In the genomic region with DNA sequence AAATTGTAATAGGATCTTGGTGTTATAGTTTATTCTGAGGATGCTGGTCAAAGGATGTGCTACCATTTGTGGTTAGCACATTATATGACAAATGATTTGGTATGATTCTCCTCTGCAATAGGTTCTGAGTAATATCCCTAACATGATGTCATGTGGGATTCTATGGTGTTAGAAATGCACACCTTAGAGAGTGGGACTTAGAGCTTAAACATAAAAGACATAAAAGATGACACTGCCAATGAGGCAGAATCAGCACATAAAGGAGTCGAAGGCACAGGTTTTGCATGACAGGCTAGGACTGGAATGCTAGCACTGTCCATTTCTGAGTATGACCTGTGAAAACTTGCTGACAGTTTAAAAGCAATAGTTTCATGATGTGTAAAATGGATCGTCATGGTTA, we compare ENCODE assay signal across 20 cellular contexts.
"Had no signal": no experiment of that assay in that cellular context is flagged by ENCODE, and none has a peak within 500 bp of the region (broad histone marks: within the 10 kb centered on the region; RNA-seq: fewer than 3 reads in every experiment).

No MANE protein-coding gene starts in this region.

- H3K4me3 Mint-ChIP-seq: activated CD4-positive, alpha-beta T cell treated with anti-CD3 and anti-CD28 coated beads, Interleukin-2, amount 10 ng/mL, durations not matched to agents 24 days and 14 days; central memory CD8-positive, alpha-beta T cell; endodermal cell; memory B cell; neural crest cell; stimulated activated naive CD8-positive, alpha-beta T cell treated with anti-CD3 and anti-CD28 coated beads, Interleukin-15, Interleukin-2, amounts not matched to agents 100 ng/mL and 50 ng/mL, for 24 hours; T-helper 2 cell treated with Interferon-gamma antibody and Interleukin-4, amounts not matched to agents 5 μg/mL and 100 μg/mL, for 36 hours; WTC11 had no signal

- H3K36me3 Mint-ChIP-seq: WTC11 had no signal

- H3K9me3 Mint-ChIP-seq: central memory CD8-positive, alpha-beta T cell; endodermal cell; memory B cell; neural crest cell; stimulated activated naive CD8-positive, alpha-beta T cell treated with anti-CD3 and anti-CD28 coated beads, Interleukin-15, Interleukin-2, amounts not matched to agents 100 ng/mL and 50 ng/mL, for 24 hours; T-helper 2 cell treated with Interferon-gamma antibody and Interleukin-4, amounts not matched to agents 5 μg/mL and 100 μg/mL, for 36 hours had no signal

- ATAC-seq: heart right ventricle, left ventricle myocardium superior, WTC11 had no signal

- H3K27me3 Mint-ChIP-seq: central memory CD8-positive, alpha-beta T cell; progenitor cell of endocrine pancreas; stimulated activated naive CD8-positive, alpha-beta T cell treated with anti-CD3 and anti-CD28 coated beads, Interleukin-15, Interleukin-2, amounts not matched to agents 100 ng/mL and 50 ng/mL, for 24 hours had no signal

- DNase-seq: activated CD4-positive, alpha-beta T cell treated with anti-CD3 and anti-CD28 coated beads, Interleukin-2, amount 10 ng/mL, durations not matched to agents 24 days and 14 days; activated CD8-positive, alpha-beta memory T cell treated with anti-CD3 and anti-CD28 coated beads for 24 hours; activated naive CD4-positive, alpha-beta T cell; aorta; brain microvascular endothelial cell; colonic mucosa; endodermal cell; erythroblast; heart right ventricle; kidney glomerular epithelial cell; left ventricle myocardium superior; stimulated activated CD4-positive, alpha-beta T cell treated with anti-CD3 and anti-CD28 coated beads, Interleukin-2, amount 100 ng/mL, for 24 hours; trophoblast cell had no signal

- H3K4me1 Mint-ChIP-seq: endodermal cell, memory B cell, neural crest cell, WTC11 had no signal

- H3K27ac Mint-ChIP-seq: activated CD4-positive, alpha-beta T cell treated with anti-CD3 and anti-CD28 coated beads, Interleukin-2, amount 10 ng/mL, durations not matched to agents 24 days and 14 days; endodermal cell; memory B cell; progenitor cell of endocrine pancreas; stimulated activated naive CD8-positive, alpha-beta T cell treated with anti-CD3 and anti-CD28 coated beads, Interleukin-15, Interleukin-2, amounts not matched to agents 100 ng/mL and 50 ng/mL, for 24 hours; T-helper 2 cell treated with Interferon-gamma antibody and Interleukin-4, amounts not matched to agents 5 μg/mL and 100 μg/mL, for 36 hours; WTC11 had no signal
